Comparison of ENCODE assay signal across 18 cellular contexts in the genomic region with DNA sequence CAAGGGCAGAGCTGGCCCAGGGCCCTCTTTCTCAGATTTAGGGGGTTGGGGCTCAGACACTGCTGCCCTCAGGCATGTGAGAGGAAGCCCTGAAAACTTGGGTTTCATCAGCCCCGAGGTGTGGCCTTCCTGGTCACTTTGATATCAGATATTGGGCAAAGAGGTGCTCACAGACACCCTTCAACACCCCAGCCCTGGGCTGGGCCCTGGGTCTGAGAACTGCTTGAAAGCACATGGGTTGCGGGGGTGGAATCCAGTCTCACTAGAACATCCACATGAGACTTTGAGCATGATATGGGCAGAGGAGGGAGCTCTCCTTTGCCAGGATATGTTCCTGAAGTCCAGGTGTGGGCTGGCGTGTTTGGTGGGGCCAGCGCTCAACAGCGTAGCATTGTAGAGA. TPM values are rescaled to one million over a fixed set of nuclear protein-coding genes. Genes with fewer than 3 reads are reported as not detected.
DNase-seq lines count a peak whose midpoint lies in the region; ATAC-seq, FAIRE-seq and TF ChIP-seq lines count a peak whose summit lies in the region.
"Had no signal": no experiment of that assay in that cellular context is flagged by ENCODE, and none has a peak within 500 bp of the region (broad histone marks: within the 10 kb centered on the region; RNA-seq: fewer than 3 reads in every experiment).

No MANE protein-coding gene starts in this region.

- intact Hi-C loops in Right ventricle myocardium superior (cut with DNase I) (no loop called here), right cardiac atrium (cut with DNase I) (no loop called here), kidney (cut with DNase I) (no loop called here), aorta (cut with DNase I) (no loop called here)

- H3K4me3 ChIP-seq in right cardiac atrium (ENCODE audit: low read length) (no peak overlapping the region), kidney (ENCODE audit: low read length in 2 of 2) (no peak overlapping the region), neutrophil (ENCODE audit: low read depth in 1 of 2, low read length in 1 of 2) (peak overlapping the region in 1 of 2 experiments; percentile 77), aorta (ENCODE audit: low read length in 2 of 2) (no peak overlapping the region)

- H3K9me3 ChIP-seq in right cardiac atrium (ENCODE audit: control insufficient read depth, low read length), result no peaks in the 10 kb centered on the region
- H3K9me3 ChIP-seq in kidney (ENCODE audit: control insufficient read depth in 1 of 2, low read length in 2 of 2), result no peaks in the 10 kb centered on the region
- no peaks in the 10 kb centered on the region for H3K9me3 ChIP-seq in neutrophil
- no peaks in the 10 kb centered on the region for H3K9me3 ChIP-seq in aorta (ENCODE audit: control insufficient read depth, low read length)
- H3K9me3 ChIP-seq: Caco-2 had no signal

- H3K4me3 Mint-ChIP-seq in osteocyte (ENCODE audit: unreplicated experiment), result no peak overlapping the region
- H3K4me3 Mint-ChIP-seq: CD8-positive, alpha-beta memory T cell; H9; HFFc6 had no signal

- H3K4me1 ChIP-seq in right cardiac atrium (ENCODE audit: control insufficient read depth, insufficient read depth, low read length), result no peaks in the 10 kb centered on the region
- no peaks in the 10 kb centered on the region for H3K4me1 ChIP-seq in kidney (ENCODE audit: control insufficient read depth in 1 of 2, insufficient read depth in 1 of 2, low read depth in 1 of 2, low read length in 2 of 2)
- peaks cover 71 to 77% of the 10 kb centered on the region in 2 experiments for H3K4me1 ChIP-seq in neutrophil (ENCODE audit: control insufficient read depth in 1 of 2, insufficient read depth in 1 of 2, low read depth in 1 of 2, low read length in 1 of 2)
- no peaks in the 10 kb centered on the region for H3K4me1 ChIP-seq in aorta (ENCODE audit: control insufficient read depth in 1 of 2, insufficient read depth in 2 of 2, low read length in 2 of 2)

- H3K27ac ChIP-seq in right cardiac atrium (ENCODE audit: low read length), result no peak overlapping the region
- H3K27ac ChIP-seq in kidney (ENCODE audit: low read depth in 2 of 2, low read length in 2 of 2), result no peak overlapping the region
- peak overlapping the region; percentile 99 for H3K27ac ChIP-seq in neutrophil
- H3K27ac ChIP-seq in aorta (ENCODE audit: low read depth in 1 of 2, low read length in 2 of 2), result no peak overlapping the region
- H3K27ac ChIP-seq: 22Rv1, HL-60 had no signal

- 86% methylated on average over 5 of the region's 5 CpGs for WGBS in right cardiac atrium
- 94% methylated on average over 5 of the region's 5 CpGs for WGBS in aorta, 2 donors

- H3K27me3 Mint-ChIP-seq in osteocyte (ENCODE audit: unreplicated experiment), result no peaks in the 10 kb centered on the region

- TF ChIP-seq CTCF in kidney (IDR thresholded peaks at IDR 0.05; ENCODE audit: borderline replicate concordance, extremely low read depth, insufficient read depth) (no peak), neutrophil (IDR thresholded peaks at IDR 0.05) (no peak), osteocyte (IDR thresholded peaks at IDR 0.05) (no peak)

- H3K27me3 ChIP-seq in right cardiac atrium (ENCODE audit: control insufficient read depth, insufficient read depth) (no peaks in the 10 kb centered on the region), neutrophil (no peaks in the 10 kb centered on the region), aorta (ENCODE audit: control insufficient read depth in 1 of 2, insufficient read depth in 2 of 2, low read length in 1 of 2) (no peaks in the 10 kb centered on the region)

- FAIRE-seq in kidney (lab: Jason Lieb, UNC), result no peak
- FAIRE-seq: GM12892 had no signal

- ATAC-seq in Right ventricle myocardium superior (ENCODE audit: poor library complexity) (no peak), right cardiac atrium (no peak), aorta (ENCODE audit: low FRiP score) (no peak)

- H3K36me3 ChIP-seq in kidney (ENCODE audit: control insufficient read depth in 1 of 2, insufficient read depth in 2 of 2, low read length in 2 of 2) (no peaks in the 10 kb centered on the region), neutrophil (peaks cover 48% of the 10 kb centered on the region), aorta (ENCODE audit: control insufficient read depth in 1 of 2, insufficient read depth in 2 of 2, low read length in 1 of 2) (no peaks in the 10 kb centered on the region)

- H3K27ac Mint-ChIP-seq in osteocyte (ENCODE audit: unreplicated experiment), result no peak overlapping the region
- H3K27ac Mint-ChIP-seq: CD8-positive, alpha-beta memory T cell; HFFc6 had no signal

- DNase-seq in Right ventricle myocardium superior, result peak; percentile 22
- DNase-seq in right cardiac atrium, result no peak
- peak; percentile 43 for DNase-seq in kidney
- peak; percentile 24 to 59 for DNase-seq in aorta
- DNase-seq in osteocyte (ENCODE audit: extremely low spot score, unreplicated experiment), result no peak
- DNase-seq in iPS-NIHi7 (ENCODE audit: extremely low spot score), result no peak
- DNase-seq in SHP77 (lab: John Stamatoyannopoulos, UW), result no peak
- DNase-seq: Caco-2; CD8-positive, alpha-beta memory T cell; DND-41; GDM1; GOT3; H9; HFFc6 had no signal

- H3K4me1 Mint-ChIP-seq in osteocyte (ENCODE audit: unreplicated experiment), result no peaks in the 10 kb centered on the region

- H3K9me3 Mint-ChIP-seq in osteocyte (ENCODE audit: unreplicated experiment), result no peaks in the 10 kb centered on the region
- H3K9me3 Mint-ChIP-seq: CD8-positive, alpha-beta memory T cell; H9; HFFc6 had no signal

- H3K9ac ChIP-seq in kidney (ENCODE audit: low read length in 2 of 2), result no peak overlapping the region

- H3K36me3 Mint-ChIP-seq in osteocyte (ENCODE audit: unreplicated experiment), result no peaks in the 10 kb centered on the region
- H3K36me3 Mint-ChIP-seq: CD8-positive, alpha-beta memory T cell had no signal

RNA-seq across cellular contexts. Expression of a gene that starts 10.4 kb away (rescaled TPM):
- total RNA-seq in Right ventricle myocardium superior, result 20.7 TPM
- total RNA-seq in right cardiac atrium, result 10 to 100 TPM in 2 of 4 donors, 1 to 10 TPM in 2; 5.7 to 18.0 (median 10.4) TPM
- 23.4 TPM for polyA plus RNA-seq in right cardiac atrium
- total RNA-seq in kidney, result 1.4 TPM
- polyA plus RNA-seq in kidney (ENCODE audit: insufficient read depth, low read depth, low replicate concordance), result 7.0 TPM
- 1 to 10 TPM; 2.3 to 4.4 TPM for total RNA-seq in aorta
- polyA plus RNA-seq in aorta, result under 1 TPM; 0.41 to 0.63 TPM
- total RNA-seq in osteocyte, result 0.13 TPM in 1 of 2 replicates, not detected in the other
- polyA plus RNA-seq: CD8-positive, alpha-beta memory T cell had no signal

RNA-seq across cellular contexts. Expression of a gene that starts 36.0 kb away (rescaled TPM):
- total RNA-seq in Right ventricle myocardium superior (14.7 TPM), right cardiac atrium (10 to 100 TPM; 12.6 to 18.5 (median 14.0) TPM), kidney (27.9 TPM), aorta (10 to 100 TPM; 27.0 to 47.0 TPM), osteocyte (20.2 and 24.9 TPM in 2 replicates)
- polyA plus RNA-seq in right cardiac atrium (5.5 TPM), kidney (ENCODE audit: insufficient read depth, low read depth, low replicate concordance) (7.2 TPM), aorta (10 to 100 TPM in 1 of 2 donors, 1 to 10 TPM in 1; 7.9 to 13.3 TPM)

Comparison
In these comparisons a context has a peak if more than half of its experiments do, and no peak if none do; other contexts are left out.
1. DNase-seq: peak in Right ventricle myocardium superior (single experiment), kidney (single experiment) and aorta (2 of 2); none in right cardiac atrium (0 of 3), osteocyte (single experiment), iPS-NIHi7 (single experiment) and SHP77 (0 of 2).